Comparison of ENCODE assay signal across 8 cellular contexts in the genomic region with DNA sequence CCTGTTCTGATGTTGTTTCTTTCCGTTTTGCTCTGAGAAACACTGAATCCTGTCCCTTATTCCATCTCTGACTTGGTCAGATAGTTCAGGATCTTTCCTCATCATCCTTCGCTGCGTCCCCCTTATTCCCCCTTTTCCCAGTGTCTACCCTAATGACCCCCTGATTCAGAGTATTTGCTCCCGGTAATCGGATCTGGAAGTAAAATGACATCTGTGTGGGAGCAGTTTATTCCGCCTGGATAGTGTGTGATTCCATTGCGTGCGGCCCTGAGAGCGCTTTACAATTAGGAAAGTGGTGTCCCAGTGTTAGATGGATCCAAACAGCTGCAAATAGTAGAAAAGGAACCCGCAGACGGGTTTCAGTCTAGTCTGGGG. TPM values are rescaled to one million over a fixed set of nuclear protein-coding genes. Genes with fewer than 3 reads are reported as not detected.
DNase-seq lines count a peak whose midpoint lies in the region.

No MANE protein-coding gene starts in this region.

- H2BK12ac ChIP-seq in neuronal stem cell (ENCODE audit: low read length) = no peak overlapping the region

- H3K4ac ChIP-seq in neuronal stem cell (ENCODE audit: low read length) = no peak overlapping the region

- DNase-seq in DMS53 (lab: John Stamatoyannopoulos, UW) = peak; percentile 15
- DNase-seq in DMS53 treated with DMSO at 0.1 percent for 48 hours (lab: John Stamatoyannopoulos, UW; ENCODE audit: unreplicated experiment) = no peak
- DNase-seq in SJCRH30 = peak; percentile 59 to 79
- peak; percentile 9 for DNase-seq in neuronal stem cell (ENCODE audit: low spot score)
- DNase-seq in NCI-H1436 (lab: John Stamatoyannopoulos, UW) = no peak
- DNase-seq in iPS-NIHi11 (ENCODE audit: low spot score) = no peak
- no peak for DNase-seq in T-helper 9 cell

- H2BK5ac ChIP-seq in neuronal stem cell (ENCODE audit: low read length) = peak overlapping the region; percentile 35

- H3K27me3 ChIP-seq in SJCRH30 (no peaks in the 10 kb centered on the region), esophagus (ENCODE audit: control insufficient read depth in 1 of 2, insufficient read depth in 2 of 2, low read length in 2 of 2) (no peaks in the 10 kb centered on the region), neuronal stem cell (ENCODE audit: control insufficient read depth in 3 of 3, insufficient read depth in 3 of 3, low read depth in 1 of 3, low read length in 3 of 3) (no peaks in the 10 kb centered on the region)

- H3K9me3 ChIP-seq in SJCRH30 (replicated peaks) = no peaks in the 10 kb centered on the region
- H3K9me3 ChIP-seq in esophagus (ENCODE audit: control insufficient read depth in 2 of 2, insufficient read depth in 1 of 2, low read depth in 1 of 2, low read length in 1 of 2) = no peaks in the 10 kb centered on the region
- H3K9me3 ChIP-seq in neuronal stem cell (replicated peaks in 1 of 2; ENCODE audit: control insufficient read depth in 2 of 2, insufficient read depth in 1 of 2, low read depth in 1 of 2, low read length in 2 of 2) = no peaks in the 10 kb centered on the region

- H3K36me3 ChIP-seq in SJCRH30 (peaks cover 29% of the 10 kb centered on the region), esophagus (ENCODE audit: control insufficient read depth in 2 of 2, insufficient read depth in 2 of 2, low read length in 1 of 2) (no peaks in the 10 kb centered on the region), neuronal stem cell (replicated peaks in 1 of 2; ENCODE audit: control insufficient read depth in 2 of 2, insufficient read depth in 2 of 2, low read length in 2 of 2) (peaks cover 8 to 43% of the 10 kb centered on the region in 2 donors)

- no peak overlapping the region for H4K91ac ChIP-seq in neuronal stem cell (ENCODE audit: low read depth, low read length, poor library complexity)

- H2AFZ ChIP-seq in neuronal stem cell (ENCODE audit: low read length) = peak overlapping the region; percentile 81

- no peak overlapping the region for H2BK15ac ChIP-seq in neuronal stem cell (ENCODE audit: low read length)

- no peak overlapping the region for H2AK5ac ChIP-seq in neuronal stem cell (ENCODE audit: low read depth, low read length)

- peak overlapping the region; percentile 86 for H3K27ac ChIP-seq in SJCRH30
- H3K27ac ChIP-seq in esophagus (ENCODE audit: low read depth in 2 of 2, low read length in 1 of 2) = peak overlapping the region; percentile 71 to 87
- no peak overlapping the region for H3K27ac ChIP-seq in neuronal stem cell (replicated peaks; ENCODE audit: low read length)

- peak overlapping the region; percentile 71 for H3K4me3 ChIP-seq in SJCRH30
- peak overlapping the region; percentile 94 to 96 for H3K4me3 ChIP-seq in esophagus (ENCODE audit: low read depth in 1 of 2, low read length in 2 of 2)
- H3K4me3 ChIP-seq in neuronal stem cell (ENCODE audit: low read length in 2 of 2) = peak overlapping the region; percentile 89 to 98

- peaks cover 2% of the 10 kb centered on the region for H3K79me1 ChIP-seq in neuronal stem cell (ENCODE audit: low read depth, low read length)

- no peak overlapping the region for H3K23ac ChIP-seq in neuronal stem cell (ENCODE audit: low read depth, low read length, poor library complexity)

- H3K9ac ChIP-seq in neuronal stem cell (ENCODE audit: low read depth, low read length, poor library complexity) = peak overlapping the region; percentile 97

- no peak overlapping the region for H4K8ac ChIP-seq in neuronal stem cell (ENCODE audit: low read depth, low read length)

- peak overlapping the region; percentile 55 for H3K4me2 ChIP-seq in neuronal stem cell (ENCODE audit: insufficient read depth, low read length, poor library complexity, severe bottlenecking)

- no peak overlapping the region for H2BK120ac ChIP-seq in neuronal stem cell (ENCODE audit: low read depth, low read length)

- WGBS in esophagus, 2 donors = 2% methylated on average over 11 of the region's 11 CpGs
- no CpG with 5 or more reads among the region's 11 CpGs for WGBS in neuronal stem cell (ENCODE audit: extremely low coverage in 2 of 2, insufficient read length in 2 of 2, insufficient replicate concordance in 1 of 2), 2 donors

- H3K14ac ChIP-seq in neuronal stem cell (ENCODE audit: low read length) = no peak overlapping the region

- peaks cover 9% of the 10 kb centered on the region; the same call in 1 of the 2 replicates for H3K4me1 ChIP-seq in SJCRH30
- peaks cover 0 to 2% of the 10 kb centered on the region in 2 donors for H3K4me1 ChIP-seq in esophagus (ENCODE audit: control insufficient read depth in 2 of 2, insufficient read depth in 2 of 2, low read length in 1 of 2)
- H3K4me1 ChIP-seq in neuronal stem cell (ENCODE audit: control insufficient read depth in 2 of 2, insufficient read depth in 1 of 2, low read depth in 1 of 2, low read length in 2 of 2) = peaks cover 0 to 9% of the 10 kb centered on the region in 2 donors

- no peak overlapping the region for H3K18ac ChIP-seq in neuronal stem cell (ENCODE audit: low read length)

RNA-seq across cellular contexts. Expression of a gene that starts 0.6 kb away (rescaled TPM):
- 109 and 116 TPM in 2 replicates for total RNA-seq in SJCRH30 (2014; rRNA removed; shearing (Covaris generic))
- polyA plus RNA-seq in esophagus = 10 to 100 TPM; 22.7 to 30.8 TPM
- polyA plus RNA-seq in neuronal stem cell (2013, experiment 1 of 2) = 45.3 TPM
- polyA plus RNA-seq in neuronal stem cell (2013, experiment 2 of 2) = 43.0 TPM

RNA-seq across cellular contexts. Expression of a gene that starts 53.9 kb away (rescaled TPM):
- total RNA-seq in SJCRH30 (2014; rRNA removed; shearing (Covaris generic)) = 22.6 and 24.1 TPM in 2 replicates
- 1 to 10 TPM; 5.2 to 6.0 TPM for polyA plus RNA-seq in esophagus
- polyA plus RNA-seq in neuronal stem cell (2013, experiment 1 of 2) = 44.4 TPM
- 44.7 TPM for polyA plus RNA-seq in neuronal stem cell (2013, experiment 2 of 2)

Comparison
In these comparisons a context has a peak if more than half of its experiments do, and no peak if none do; other contexts are left out.
1. DNase-seq: peak in DMS53 (single experiment), SJCRH30 (2 of 2) and neuronal stem cell (single experiment); none in DMS53 treated with DMSO at 0.1 percent for 48 hours (single experiment), NCI-H1436 (single experiment), iPS-NIHi11 (single experiment) and T-helper 9 cell (single experiment).
2. Peak in every context shown above with its lines, with median percentiles within 50 percentile points of each other: H3K4me3 ChIP-seq.